16 cellular contexts compared by ENCODE assay signal in the genomic region with DNA sequence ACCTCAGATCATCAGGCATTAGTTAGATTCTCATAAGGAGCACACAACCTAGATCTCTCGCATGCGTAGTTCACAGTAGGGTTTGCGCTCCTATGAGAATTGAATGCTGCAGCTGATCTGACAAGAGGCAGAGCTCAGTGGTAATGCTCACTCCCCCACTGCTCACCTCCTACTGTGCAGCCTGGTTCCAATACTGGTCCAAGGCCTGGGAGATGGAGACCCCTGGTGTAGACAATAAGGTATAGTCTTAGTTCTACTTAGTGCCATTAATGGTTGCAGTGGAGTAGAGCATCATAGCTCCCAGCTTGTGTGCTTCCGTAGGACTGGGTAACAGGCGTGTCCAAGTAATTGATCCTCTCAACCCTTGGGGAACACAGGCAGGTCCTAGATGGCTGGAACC.
DNase-seq lines count a peak whose midpoint lies in the region; ATAC-seq, FAIRE-seq and TF ChIP-seq lines count a peak whose summit lies in the region.
"Had no signal": no experiment of that assay in that cellular context is flagged by ENCODE, and none has a peak within 500 bp of the region (broad histone marks: within the 10 kb centered on the region; RNA-seq: fewer than 3 reads in every experiment).

No MANE protein-coding gene starts in this region.

- H3K4ac ChIP-seq in mesenchymal stem cell (ENCODE audit: low read depth in 1 of 2, low read length in 2 of 2), result peak overlapping the region in 1 of 2 experiments; percentile 4

- H2AFZ ChIP-seq in Loucy (ENCODE audit: low read length) (no peak overlapping the region), K562 (ENCODE audit: low read depth, low read length) (no peak overlapping the region), mesenchymal stem cell (ENCODE audit: low read depth, low read length) (no peak overlapping the region)

- no TSS peak for BruUV-seq in K562 (replicated peaks; lab: Mats Ljungman, UMichigan)

- H4K20me1 ChIP-seq in Loucy (ENCODE audit: insufficient read depth, low read length, poor library complexity, severe bottlenecking) (no peaks in the 10 kb centered on the region), K562 (replicated peaks; ENCODE audit: control insufficient read depth, insufficient read depth, low read length) (no peaks in the 10 kb centered on the region)
- H4K20me1 ChIP-seq: BLaER1 had no signal

- TF ChIP-seq POLR2A in K562 (conservative IDR thresholded peaks at IDR 0.05), result no peak

- H3K4me1 Mint-ChIP-seq in type B pancreatic cell (ENCODE audit: unreplicated experiment), result peaks cover 14% of the 10 kb centered on the region
- H3K4me1 Mint-ChIP-seq: CD8-positive, alpha-beta memory T cell; H9; T-cell had no signal

- no peak overlapping the region for H3K4me2 ChIP-seq in Loucy (ENCODE audit: low read depth, low read length, poor library complexity, severe bottlenecking)
- H3K4me2 ChIP-seq in K562 (ENCODE audit: insufficient read depth, low read length), result no peak overlapping the region
- no peak overlapping the region for H3K4me2 ChIP-seq in mesenchymal stem cell (ENCODE audit: low read length, poor library complexity, severe bottlenecking)
- H3K4me2 ChIP-seq: BLaER1, KMS-11 had no signal

- CTCF ChIA-PET in HEK293 (lab: Yijun Ruan, JAX), result interaction anchor here (0.6 to 1.9 kb wide), 8 partner anchors 9 to 582 kb away, joined by 3 to 10 read pairs (median 4); no protein-coding TSS in a partner anchor
- CTCF ChIA-PET in K562 (lab: Yijun Ruan, JAX; ENCODE audit: low intra/inter-chr PET ratio), result interaction anchor here (0.6 to 1.8 kb wide), 2 partner anchors 34 to 368 kb away, joined by 3 to 8 read pairs; no protein-coding TSS in a partner anchor

- peak; percentile 53 to 80 for TF ChIP-seq RAD21 in K562 (CRISPR knock-in tag; conservative IDR thresholded peaks at IDR 0.05 in 1 of 2, IDR thresholded peaks at IDR 0.05 in 1 of 2)

- H3K79me1 ChIP-seq in mesenchymal stem cell (replicated peaks; ENCODE audit: low read length, poor library complexity, severe bottlenecking), result no peaks in the 10 kb centered on the region

- H4K91ac ChIP-seq in mesenchymal stem cell (ENCODE audit: low read length), result peak overlapping the region; percentile 64

- H3K9me3 ChIP-seq in HEK293 (ENCODE audit: control insufficient read depth, insufficient read depth, low read depth, low read length) (no peaks in the 10 kb centered on the region), Loucy (ENCODE audit: insufficient read depth, low read depth, low read length) (peaks cover 3% of the 10 kb centered on the region; the same call in 1 of the 2 replicates), K562 (replicated peaks; ENCODE audit: control insufficient read depth, insufficient read depth, low read depth, low read length) (0 out of 2 replicates have a peak, but pooled peaks cover 3% of the 10 kb centered on the region), mesenchymal stem cell (ENCODE audit: control insufficient read depth, low read length) (peaks cover 10% of the 10 kb centered on the region)

- peak; percentile 72 for FAIRE-seq in K562 (lab: Jason Lieb, UNC)

- H3K27me3 ChIP-seq in Loucy (ENCODE audit: insufficient read depth, low read length, poor library complexity, severe bottlenecking), result no peaks in the 10 kb centered on the region
- H3K27me3 ChIP-seq in K562 (ENCODE audit: control insufficient read depth in 2 of 2, insufficient read depth in 2 of 2, low read length in 2 of 2), result no peaks in the 10 kb centered on the region
- no peaks in the 10 kb centered on the region for H3K27me3 ChIP-seq in mesenchymal stem cell (ENCODE audit: control insufficient read depth in 1 of 2, insufficient read depth in 1 of 2, low read length in 2 of 2)
- H3K27me3 ChIP-seq: BLaER1 had no signal

- POLR2A ChIA-PET in HEK293 (lab: Yijun Ruan, JAX) (no interaction called here), K562 (lab: Yijun Ruan, JAX) (interaction anchor here (0.6 to 2.1 kb wide), 5 partner anchors 10 to 1579 kb away, joined by 3 to 5 read pairs (median 3); no protein-coding TSS in a partner anchor)

- no peaks in the 10 kb centered on the region for H3K27me3 Mint-ChIP-seq in type B pancreatic cell
- H3K27me3 Mint-ChIP-seq: CD8-positive, alpha-beta memory T cell; T-cell had no signal

- H3K4me3 ChIP-seq in HEK293 (ENCODE audit: low read depth, low read length) (no peak overlapping the region), Loucy (ENCODE audit: low read length, poor library complexity, severe bottlenecking) (no peak overlapping the region), K562 (no peak overlapping the region), mesenchymal stem cell (ENCODE audit: insufficient read depth in 1 of 2, low read depth in 1 of 2, low read length in 2 of 2) (no peak overlapping the region)
- H3K4me3 ChIP-seq: BLaER1 had no signal

- no peak overlapping the region for H3K27ac Mint-ChIP-seq in type B pancreatic cell
- H3K27ac Mint-ChIP-seq: CD8-positive, alpha-beta memory T cell; H9; T-cell had no signal

- intact Hi-C loops in K562 (cut with micrococcal nuclease), result loop anchor here (1.0 kb wide), 1 partner anchor 33 kb away; no protein-coding TSS in a partner anchor

- H3K36me3 ChIP-seq in HEK293 (ENCODE audit: control insufficient read depth in 2 of 2, insufficient read depth in 1 of 2, low read length in 2 of 2) (no peaks in the 10 kb centered on the region), Loucy (ENCODE audit: insufficient read depth, low read length) (no peaks in the 10 kb centered on the region), K562 (ENCODE audit: control insufficient read depth, insufficient read depth, low read length) (no peaks in the 10 kb centered on the region), mesenchymal stem cell (ENCODE audit: control insufficient read depth in 1 of 2, insufficient read depth in 2 of 2, low read depth in 1 of 2, low read length in 2 of 2) (no peaks in the 10 kb centered on the region)
- H3K36me3 ChIP-seq: BLaER1 had no signal

- H3K14ac ChIP-seq in mesenchymal stem cell (ENCODE audit: low read length in 2 of 2), result no peak overlapping the region

- no peaks in the 10 kb centered on the region for H3K9me1 ChIP-seq in K562 (ENCODE audit: control insufficient read depth, insufficient read depth, low read length)

- peak overlapping the region; percentile 49 to 97 for H2BK12ac ChIP-seq in mesenchymal stem cell (ENCODE audit: low read length in 2 of 2)

- no peaks in the 10 kb centered on the region for H3K9me2 ChIP-seq in Loucy (replicated peaks; ENCODE audit: low read depth, low read length)

- no peaks in the 10 kb centered on the region for H3F3A ChIP-seq in Loucy (ENCODE audit: low read depth)

- peak; percentile 97 for ATAC-seq in K562
- ATAC-seq: T-cell had no signal

- in situ Hi-C loops in K562 (cut with MboI), result no loop called here

- H2BK5ac ChIP-seq in mesenchymal stem cell (ENCODE audit: low read depth, low read length, poor library complexity, severe bottlenecking), result no peak overlapping the region

- H3K4me3 Mint-ChIP-seq in type B pancreatic cell, result no peak overlapping the region
- H3K4me3 Mint-ChIP-seq: CD8-positive, alpha-beta memory T cell; H9; T-cell had no signal

- no peaks in the 10 kb centered on the region for H3K79me2 ChIP-seq in Loucy (ENCODE audit: insufficient read depth, low read length)
- no peaks in the 10 kb centered on the region for H3K79me2 ChIP-seq in K562 (ENCODE audit: control insufficient read depth, insufficient read depth, low read length)

- H2BK120ac ChIP-seq in mesenchymal stem cell (ENCODE audit: low read depth, low read length), result no peak overlapping the region

- H3K27ac ChIP-seq in HEK293 (ENCODE audit: extremely low read depth, low read depth, low read length), result no peak overlapping the region
- no peak overlapping the region for H3K27ac ChIP-seq in K562 (ENCODE audit: extremely low read depth, low read depth, low read length)
- no peak overlapping the region for H3K27ac ChIP-seq in mesenchymal stem cell (ENCODE audit: low read length, poor library complexity, severe bottlenecking)
- H3K27ac ChIP-seq: BLaER1, KMS-11, RWPE1 had no signal

- no peak overlapping the region for H2BK15ac ChIP-seq in mesenchymal stem cell (ENCODE audit: low read depth, poor library complexity, severe bottlenecking)

- peaks cover 13% of the 10 kb centered on the region for H3K9me3 Mint-ChIP-seq in type B pancreatic cell

- TF ChIP-seq CTCF in HEK293 (tag by site-specific recombination; IDR thresholded peaks at IDR 0.05) (no peak), Loucy (conservative IDR thresholded peaks at IDR 0.05; ENCODE audit: low read length) (peak; percentile 34), K562 (IDR thresholded peaks at IDR 0.05 in 2 of 3, conservative IDR thresholded peaks at IDR 0.05 in 1 of 3; ENCODE audit: insufficient read depth in 2 of 3, low read depth in 1 of 3, low read length in 3 of 3) (peak; percentile 47 to 66 (median 55)), type B pancreatic cell (conservative IDR thresholded peaks at IDR 0.05) (no peak)

- no peaks in the 10 kb centered on the region for H3K4me1 ChIP-seq in HEK293 (ENCODE audit: control insufficient read depth, insufficient read depth, low read length)
- H3K4me1 ChIP-seq in Loucy (ENCODE audit: insufficient read depth, low read length, poor library complexity, severe bottlenecking), result no peaks in the 10 kb centered on the region
- H3K4me1 ChIP-seq in K562 (replicated peaks in 1 of 2; ENCODE audit: control insufficient read depth in 2 of 2, insufficient read depth in 2 of 2, low read length in 2 of 2), result peaks cover 0 to 3% of the 10 kb centered on the region in 2 experiments; a peak in 1 of 5 replicates
- no peaks in the 10 kb centered on the region for H3K4me1 ChIP-seq in mesenchymal stem cell (ENCODE audit: control insufficient read depth, insufficient read depth, low read depth, low read length)

- H3K23ac ChIP-seq in mesenchymal stem cell (ENCODE audit: low read length in 2 of 2), result no peak overlapping the region

- DNase-seq in K562 (ENCODE audit: extremely low read depth in 1 of 4, low spot score in 3 of 4) (peak; percentile 19 to 63 (median 32)), mesenchymal stem cell (no peak), type B pancreatic cell (ENCODE audit: extremely low spot score, unreplicated experiment) (no peak), SIG-M5 treated with dmso at 0.1 percent for 504 hours (lab: John Stamatoyannopoulos, UW; ENCODE audit: unreplicated experiment) (no peak), UCSD-AML1 (lab: John Stamatoyannopoulos, UW; ENCODE audit: unreplicated experiment) (no peak)
- DNase-seq: CD8-positive, alpha-beta memory T cell; H9; MM.1S; NCI-H2029 treated with DMSO at 0.1 percent for 48 hours; NCI-H524; T-cell had no signal

- no peak for TF ChIP-seq EP300 in K562 (IDR thresholded peaks at IDR 0.05; ENCODE audit: low read length)

- WGBS in K562 (ENCODE audit: insufficient coverage, low coverage, missing lambda C conversion rate), result 72% methylated on average over 5 of the region's 5 CpGs
- 99% methylated on average over 5 of the region's 5 CpGs for WGBS in mesenchymal stem cell

- H3K9ac ChIP-seq in Loucy (ENCODE audit: low read depth, low read length, poor library complexity, severe bottlenecking) (no peak overlapping the region), K562 (ENCODE audit: insufficient read depth in 1 of 2, low read depth in 2 of 2, low read length in 2 of 2) (no peak overlapping the region), mesenchymal stem cell (ENCODE audit: low read length) (no peak overlapping the region)
- H3K9ac ChIP-seq: BLaER1, KMS-11 had no signal

- H4K8ac ChIP-seq in mesenchymal stem cell (ENCODE audit: low read length), result no peak overlapping the region

- no peak overlapping the region for H2AK5ac ChIP-seq in mesenchymal stem cell (ENCODE audit: low read length, severe bottlenecking)

- no peaks in the 10 kb centered on the region for H3K36me3 Mint-ChIP-seq in type B pancreatic cell
- H3K36me3 Mint-ChIP-seq: CD8-positive, alpha-beta memory T cell; T-cell had no signal

- H3K18ac ChIP-seq in mesenchymal stem cell (ENCODE audit: low read depth in 1 of 2, low read length in 2 of 2), result no peak overlapping the region

Comparison
In these comparisons a context has a peak if more than half of its experiments do, and no peak if none do; other contexts are left out.
1. CTCF ChIP-seq: peak in Loucy (single experiment) and K562 (3 of 3); none in HEK293 (single experiment) and type B pancreatic cell (single experiment).
2. DNase-seq: peak in K562 (4 of 4); none in mesenchymal stem cell (single experiment), type B pancreatic cell (single experiment), SIG-M5 treated with dmso at 0.1 percent for 504 hours (single experiment) and UCSD-AML1 (single experiment).